Comparison of ENCODE assay signal across 15 cellular contexts in genomic region chr1:60878323-60878722, GRCh38.
DNase-seq lines count a peak whose midpoint lies in the region; ATAC-seq and TF ChIP-seq lines count a peak whose summit lies in the region.
"Had no signal": no experiment of that assay in that cellular context is flagged by ENCODE, and none has a peak within 500 bp of the region (broad histone marks: within the 10 kb centered on the region; RNA-seq: fewer than 3 reads in every experiment).

No MANE protein-coding gene starts in this region.

- WGBS in mammary epithelial cell (ENCODE audit: low coverage, missing lambda C conversion rate): 12% methylated on average over 1 of the region's 1 CpG

- H3F3A ChIP-seq in PC-3 (ENCODE audit: low read length, unreplicated experiment) (no peaks in the 10 kb centered on the region), neural progenitor cell (ENCODE audit: low read depth) (no peaks in the 10 kb centered on the region)

- DNase-seq in PC-3: peak; percentile 47
- peak; percentile 80 for DNase-seq in mammary epithelial cell
- peak; percentile 12 for DNase-seq in epithelial cell of proximal tubule (ENCODE audit: low read depth)
- DNase-seq in neural progenitor cell (ENCODE audit: low spot score): no peak
- no peak for DNase-seq in OCI-LY7 (ENCODE audit: low spot score)
- no peak for DNase-seq in DMS114 treated with DMSO at 0.1 percent for 48 hours (lab: John Stamatoyannopoulos, UW; ENCODE audit: unreplicated experiment)
- DNase-seq: CD4-positive, alpha-beta memory T cell; DMS53; GF-D8; HCEC 1CT; HFFc6 had no signal

- CTCF ChIA-PET in PC-3 (lab: Charles Lee): no interaction called here
- CTCF ChIA-PET in mammary epithelial cell (lab: Charles Lee; ENCODE audit: low non-redundant PET): no interaction called here
- CTCF ChIA-PET in OCI-LY7 (lab: Charles Lee; ENCODE audit: unreplicated experiment): no interaction called here

- H3K4me1 ChIP-seq in PC-3 (ENCODE audit: insufficient read depth, low read length) (no peaks in the 10 kb centered on the region), mammary epithelial cell (ENCODE audit: insufficient read depth, low read length) (peaks cover 14% of the 10 kb centered on the region), neural progenitor cell (peaks cover 5% of the 10 kb centered on the region), OCI-LY7 (ENCODE audit: insufficient read depth, low read length, poor library complexity, severe bottlenecking) (no peaks in the 10 kb centered on the region)

- H3K27me3 Mint-ChIP-seq in neural progenitor cell (ENCODE audit: insufficient read depth, low read depth): peaks cover 4% of the 10 kb centered on the region

- dilution Hi-C loops in mammary epithelial cell (cut with HindIII; ENCODE audit: low sequenced_read_pairs): no loop called here

- H3K4me3 ChIP-seq in PC-3 (ENCODE audit: low read length) (no peak overlapping the region), mammary epithelial cell (replicated peaks in 1 of 3; ENCODE audit: insufficient read depth in 1 of 3, low read depth in 2 of 3, low read length in 3 of 3) (no peak overlapping the region), epithelial cell of proximal tubule (ENCODE audit: low read depth, low read length) (no peak overlapping the region), neural progenitor cell (no peak overlapping the region), OCI-LY7 (ENCODE audit: low read depth, low read length, poor library complexity, severe bottlenecking) (no peak overlapping the region)

- POLR2A ChIA-PET in PC-3 (lab: Charles Lee; ENCODE audit: unreplicated experiment): no interaction called here
- POLR2A ChIA-PET in OCI-LY7 (lab: Charles Lee): no interaction called here

- H3K27me3 ChIP-seq in PC-3 (ENCODE audit: low read length) (peaks cover 10% of the 10 kb centered on the region), mammary epithelial cell (ENCODE audit: insufficient read depth, low read length) (no peaks in the 10 kb centered on the region), neural progenitor cell (no peaks in the 10 kb centered on the region)

- H3K79me2 ChIP-seq in PC-3 (ENCODE audit: low read length) (no peaks in the 10 kb centered on the region), mammary epithelial cell (ENCODE audit: insufficient read depth, low read length) (no peaks in the 10 kb centered on the region), neural progenitor cell (ENCODE audit: low read depth) (no peaks in the 10 kb centered on the region), OCI-LY7 (ENCODE audit: insufficient read depth, low read depth, low read length) (no peaks in the 10 kb centered on the region)

- no peaks in the 10 kb centered on the region for H3K9me2 ChIP-seq in PC-3 (replicated peaks; ENCODE audit: low read length)
- H3K9me2 ChIP-seq in OCI-LY7 (ENCODE audit: insufficient read depth, low read length): no peaks in the 10 kb centered on the region

- H3K9me3 Mint-ChIP-seq in neural progenitor cell: no peaks in the 10 kb centered on the region
- H3K9me3 Mint-ChIP-seq: CD4-positive, alpha-beta memory T cell; HFFc6 had no signal

- no peak for TF ChIP-seq CTCF in PC-3 (conservative IDR thresholded peaks at IDR 0.05; ENCODE audit: low read depth, low read length)
- no peak for TF ChIP-seq CTCF in mammary epithelial cell (conservative IDR thresholded peaks at IDR 0.05 in 1 of 2, IDR thresholded peaks at IDR 0.05 in 1 of 2; ENCODE audit: extremely low read depth in 1 of 2, insufficient read depth in 1 of 2, low read depth in 1 of 2, low read length in 2 of 2)
- TF ChIP-seq CTCF in epithelial cell of proximal tubule (conservative IDR thresholded peaks at IDR 0.05; ENCODE audit: low read depth, low read length): no peak
- no peak for TF ChIP-seq CTCF in neural progenitor cell (IDR thresholded peaks at IDR 0.05)
- TF ChIP-seq CTCF in OCI-LY7 (conservative IDR thresholded peaks at IDR 0.05; ENCODE audit: low read length): no peak

- H3K36me3 ChIP-seq in PC-3 (ENCODE audit: low read depth, low read length) (no peaks in the 10 kb centered on the region), mammary epithelial cell (ENCODE audit: insufficient read depth, low read length) (no peaks in the 10 kb centered on the region), neural progenitor cell (no peaks in the 10 kb centered on the region), OCI-LY7 (ENCODE audit: insufficient read depth, low read length) (no peaks in the 10 kb centered on the region)

- no peaks in the 10 kb centered on the region for H3K36me3 Mint-ChIP-seq in neural progenitor cell
- H3K36me3 Mint-ChIP-seq: CD4-positive, alpha-beta memory T cell had no signal

- in situ Hi-C loops in mammary epithelial cell (cut with MboI; ENCODE audit: low sequenced_read_pairs in 2 of 2): no loop called here

- H3K9me3 ChIP-seq in PC-3 (ENCODE audit: low read length): no peaks in the 10 kb centered on the region
- no peaks in the 10 kb centered on the region for H3K9me3 ChIP-seq in mammary epithelial cell (replicated peaks; ENCODE audit: insufficient read depth, low read length)
- no peaks in the 10 kb centered on the region for H3K9me3 ChIP-seq in neural progenitor cell (ENCODE audit: low read depth)
- H3K9me3 ChIP-seq in OCI-LY7 (ENCODE audit: low read length): no peaks in the 10 kb centered on the region

- intact Hi-C loops in PC-3 (cut with micrococcal nuclease): no loop called here
- intact Hi-C loops in mammary epithelial cell (cut with micrococcal nuclease): no loop called here
- intact Hi-C loops in OCI-LY7 (cut with micrococcal nuclease; ENCODE audit: unreplicated experiment): no loop called here

- H3K27ac ChIP-seq in PC-3 (ENCODE audit: low read length): no peak overlapping the region
- H3K27ac ChIP-seq in mammary epithelial cell (ENCODE audit: insufficient read depth, low read depth, low read length): no peak overlapping the region
- no peak overlapping the region for H3K27ac ChIP-seq in neural progenitor cell
- H3K27ac ChIP-seq in OCI-LY7 (ENCODE audit: low read depth, low read length, poor library complexity, severe bottlenecking): no peak overlapping the region
- H3K27ac ChIP-seq: C4-2B had no signal

- peaks cover 8% of the 10 kb centered on the region for H3K4me1 Mint-ChIP-seq in neural progenitor cell
- H3K4me1 Mint-ChIP-seq: B cell; CD4-positive, alpha-beta memory T cell had no signal

- BruUV-seq in PC-3 (replicated peaks; lab: Mats Ljungman, UMichigan) (no TSS peak), mammary epithelial cell (replicated peaks; lab: Mats Ljungman, UMichigan) (no TSS peak), OCI-LY7 (replicated peaks; lab: Mats Ljungman, UMichigan) (no TSS peak)

- no peak overlapping the region for H3K4me3 Mint-ChIP-seq in neural progenitor cell
- H3K4me3 Mint-ChIP-seq: B cell; CD4-positive, alpha-beta memory T cell; HFFc6 had no signal

- peak overlapping the region; percentile 43 for H3K27ac Mint-ChIP-seq in neural progenitor cell
- H3K27ac Mint-ChIP-seq: B cell; CD4-positive, alpha-beta memory T cell; HFFc6 had no signal

- ATAC-seq in PC-3 (no peak), GM18505 (IDR thresholded peaks at IDR 0.05; ENCODE audit: unreplicated experiment) (no peak), HG03280 (IDR thresholded peaks at IDR 0.05; ENCODE audit: unreplicated experiment) (no peak)

- no peak overlapping the region for H3K4me2 ChIP-seq in PC-3 (ENCODE audit: low read length)
- H3K4me2 ChIP-seq in mammary epithelial cell (ENCODE audit: insufficient read depth, low read depth, low read length): no peak overlapping the region
- H3K4me2 ChIP-seq in neural progenitor cell: no peak overlapping the region
- H3K4me2 ChIP-seq in OCI-LY7 (ENCODE audit: low read length): no peak overlapping the region

- no peak for TF ChIP-seq POLR2A in GM18505 (IDR thresholded peaks at IDR 0.05; ENCODE audit: borderline replicate concordance, extremely low read depth, insufficient read depth, insufficient read length)

- H3K9ac ChIP-seq in PC-3 (ENCODE audit: low read length): no peak overlapping the region
- no peak overlapping the region for H3K9ac ChIP-seq in mammary epithelial cell (ENCODE audit: insufficient read depth, low read length)
- H3K9ac ChIP-seq in neural progenitor cell: no peak overlapping the region

- H2AFZ ChIP-seq in PC-3 (ENCODE audit: low read length): no peak overlapping the region
- no peak overlapping the region for H2AFZ ChIP-seq in mammary epithelial cell (ENCODE audit: low read depth, low read length)
- H2AFZ ChIP-seq in neural progenitor cell (replicated peaks): no peak overlapping the region
- H2AFZ ChIP-seq in OCI-LY7 (ENCODE audit: low read length): no peak overlapping the region

- no peaks in the 10 kb centered on the region for H4K20me1 ChIP-seq in PC-3 (ENCODE audit: low read length)
- no peaks in the 10 kb centered on the region for H4K20me1 ChIP-seq in mammary epithelial cell (ENCODE audit: insufficient read depth, low read length)
- H4K20me1 ChIP-seq in neural progenitor cell (ENCODE audit: low read depth): no peaks in the 10 kb centered on the region
- no peaks in the 10 kb centered on the region for H4K20me1 ChIP-seq in OCI-LY7 (ENCODE audit: insufficient read depth, low read length)

Comparison
In these comparisons a context has a peak if more than half of its experiments do, and no peak if none do; other contexts are left out.
1. DNase-seq: peak in PC-3 (single experiment), mammary epithelial cell (single experiment) and epithelial cell of proximal tubule (single experiment); none in neural progenitor cell (single experiment), OCI-LY7 (single experiment) and DMS114 treated with DMSO at 0.1 percent for 48 hours (single experiment).